Comparison of ENCODE assay signal across 17 cellular contexts in the genomic region with DNA sequence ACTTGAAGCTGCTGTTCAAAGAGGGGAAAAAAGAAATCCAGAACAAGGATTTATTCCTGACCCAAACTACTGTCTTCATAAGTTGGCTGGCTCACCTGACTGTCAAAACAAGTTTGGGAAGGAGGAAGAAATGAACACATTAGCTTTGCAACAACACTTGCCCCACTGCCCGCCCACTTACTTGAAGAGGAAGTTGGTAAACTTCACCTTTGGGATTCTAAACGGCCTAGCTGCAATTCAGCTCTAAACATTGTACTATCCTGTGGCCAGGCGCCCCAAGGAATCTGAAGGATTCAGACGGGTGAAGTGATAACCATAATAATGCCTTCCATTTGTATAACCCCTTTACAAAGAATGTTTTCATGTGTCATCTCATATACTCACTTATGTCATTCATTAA.
A peak's percentile ranks its signal among the peaks of the same experiment; 100 is the strongest.
DNase-seq lines count a peak whose midpoint lies in the region; ATAC-seq lines count a peak whose summit lies in the region.
"Had no signal": no experiment of that assay in that cellular context is flagged by ENCODE, and none has a peak within 500 bp of the region (broad histone marks: within the 10 kb centered on the region; RNA-seq: fewer than 3 reads in every experiment).

No MANE protein-coding gene starts in this region.

- H3K27ac Mint-ChIP-seq in stimulated activated effector memory CD8-positive, alpha-beta T cell treated with anti-CD3 and anti-CD28 coated beads, Interleukin-12 subunit alpha, Interleukin-12 subunit beta, amount 100 ng/mL, for 72 hours: peak overlapping the region; percentile 48

- H3K4me1 Mint-ChIP-seq in stimulated activated effector memory CD8-positive, alpha-beta T cell treated with anti-CD3 and anti-CD28 coated beads, Interleukin-12 subunit alpha, Interleukin-12 subunit beta, amount 100 ng/mL, for 72 hours: no peaks in the 10 kb centered on the region

- no peak overlapping the region for H3K4me3 Mint-ChIP-seq in stimulated activated effector memory CD8-positive, alpha-beta T cell treated with anti-CD3 and anti-CD28 coated beads, Interleukin-12 subunit alpha, Interleukin-12 subunit beta, amount 100 ng/mL, for 72 hours

- no peaks in the 10 kb centered on the region for H3K9me3 Mint-ChIP-seq in stimulated activated effector memory CD8-positive, alpha-beta T cell treated with anti-CD3 and anti-CD28 coated beads, Interleukin-12 subunit alpha, Interleukin-12 subunit beta, amount 100 ng/mL, for 72 hours

- DNase-seq in SIG-M5 treated with dmso at 0.1 percent for 504 hours (lab: John Stamatoyannopoulos, UW; ENCODE audit: unreplicated experiment): peak; percentile 42
- no peak for DNase-seq in SIG-M5 (lab: John Stamatoyannopoulos, UW)
- DNase-seq in NOMO-1 treated with DMSO at 0.1 percent for 48 hours (lab: John Stamatoyannopoulos, UW; ENCODE audit: unreplicated experiment): peak; percentile 37
- no peak for DNase-seq in left ventricle myocardium superior
- no peak for DNase-seq in stimulated activated effector memory CD8-positive, alpha-beta T cell treated with anti-CD3 and anti-CD28 coated beads, Interleukin-12 subunit alpha, Interleukin-12 subunit beta, amount 100 ng/mL, for 72 hours (ENCODE audit: low spot score in 2 of 2)
- no peak for DNase-seq in stimulated activated CD4-positive, alpha-beta T cell treated with anti-CD3 and anti-CD28 coated beads, Interleukin-12 subunit alpha, Interleukin-12 subunit beta, amount 100 ng/mL, for 4 hours
- no peak for DNase-seq in H4 (ENCODE audit: low spot score)
- DNase-seq in inferior parietal cortex (ENCODE audit: extremely low spot score): no peak
- DNase-seq: 8988T; activated CD8-positive, alpha-beta memory T cell treated with anti-CD3 and anti-CD28 coated beads, Interleukin-2, amount 50 U/mL, for 4 hours; dorsolateral prefrontal cortex; foreskin keratinocyte; islet precursor cell; NCI-H1417; NCI-H748 treated with DMSO at 0.1 percent for 48 hours; WERI-Rb-1 had no signal

- peak; percentile 19 for ATAC-seq in left ventricle myocardium superior
- no peak for ATAC-seq in stimulated activated effector memory CD8-positive, alpha-beta T cell treated with anti-CD3 and anti-CD28 coated beads, Interleukin-12 subunit alpha, Interleukin-12 subunit beta, amount 100 ng/mL, for 72 hours
- ATAC-seq: foreskin keratinocyte, HepG2 had no signal

- intact Hi-C loops in left ventricle myocardium superior (cut with micrococcal nuclease): no loop called here

- H3K36me3 Mint-ChIP-seq in stimulated activated effector memory CD8-positive, alpha-beta T cell treated with anti-CD3 and anti-CD28 coated beads, Interleukin-12 subunit alpha, Interleukin-12 subunit beta, amount 100 ng/mL, for 72 hours: no peaks in the 10 kb centered on the region

Comparison
In these comparisons a context has a peak if more than half of its experiments do, and no peak if none do; other contexts are left out.
1. DNase-seq: peak in SIG-M5 treated with dmso at 0.1 percent for 504 hours (single experiment) and NOMO-1 treated with DMSO at 0.1 percent for 48 hours (single experiment); none in SIG-M5 (single experiment), left ventricle myocardium superior (single experiment), stimulated activated effector memory CD8-positive, alpha-beta T cell treated with anti-CD3 and anti-CD28 coated beads, Interleukin-12 subunit alpha, Interleukin-12 subunit beta, amount 100 ng/mL, for 72 hours (0 of 2), stimulated activated CD4-positive, alpha-beta T cell treated with anti-CD3 and anti-CD28 coated beads, Interleukin-12 subunit alpha, Interleukin-12 subunit beta, amount 100 ng/mL, for 4 hours (single experiment), H4 (single experiment) and inferior parietal cortex (single experiment).